ENCODE assay signal across 22 cellular contexts in genomic region chr15:54227569-54227968, GRCh38.
"Had no signal": no experiment of that assay in that cellular context is flagged by ENCODE, and none has a peak within 500 bp of the region (broad histone marks: within the 10 kb centered on the region; RNA-seq: fewer than 3 reads in every experiment).

No MANE protein-coding gene starts in this region.

- DNase-seq: colonic mucosa; cortex of kidney; effector CD8-positive, alpha-beta T cell; effector memory CD8-positive, alpha-beta T cell; esophagus squamous epithelium; foreskin fibroblast; foreskin melanocyte; gastrocnemius medialis; heart left ventricle; hypothalamus; immature natural killer cell; islet precursor cell; left cardiac atrium; left ventricle myocardium superior; lower lobe of right lung; mesenchymal stem cell; mucosa of descending colon; naive B cell had no signal

- H3K27ac Mint-ChIP-seq: dendritic cell treated with granulocyte-macrophage colony-stimulating factor and Interleukin-4, amounts not matched to agents 40 ng/mL and 50 ng/mL, for 4 days; effector memory CD8-positive, alpha-beta T cell; immature natural killer cell; mesothelial cell of epicardium; naive B cell had no signal

- H2AFZ ChIP-seq: hepatocyte had no signal

- H3K27me3 ChIP-seq: colonic mucosa, esophagus squamous epithelium, gastrocnemius medialis, heart left ventricle, hepatocyte, left lung had no signal

- H3K4me3 ChIP-seq: colonic mucosa, esophagus squamous epithelium, gastrocnemius medialis, heart left ventricle, hepatocyte, left lung, lower lobe of right lung, mucosa of descending colon had no signal

- H3K4me1 ChIP-seq: colonic mucosa, esophagus squamous epithelium, gastrocnemius medialis, heart left ventricle, left lung, lower lobe of right lung had no signal

- H3K4me1 Mint-ChIP-seq: immature natural killer cell, mesothelial cell of epicardium, naive B cell had no signal

- H3K36me3 Mint-ChIP-seq: immature natural killer cell, mesothelial cell of epicardium, naive B cell had no signal

- H3K4me3 Mint-ChIP-seq: dendritic cell treated with granulocyte-macrophage colony-stimulating factor and Interleukin-4, amounts not matched to agents 40 ng/mL and 50 ng/mL, for 4 days; effector memory CD8-positive, alpha-beta T cell; immature natural killer cell; mesothelial cell of epicardium; naive B cell had no signal

- H3K4me2 ChIP-seq: hepatocyte had no signal

- H3K36me3 ChIP-seq: colonic mucosa, esophagus squamous epithelium, gastrocnemius medialis, heart left ventricle, left lung, lower lobe of right lung had no signal

- H3K27ac ChIP-seq: colonic mucosa, esophagus squamous epithelium, gastrocnemius medialis, heart left ventricle, hepatocyte, left lung, lower lobe of right lung had no signal

- ATAC-seq: effector memory CD8-positive, alpha-beta T cell; gastrocnemius medialis; heart left ventricle; left cardiac atrium; left lung; left ventricle myocardium superior; mucosa of descending colon had no signal

- H3K9me3 ChIP-seq: colonic mucosa, gastrocnemius medialis had no signal

- H3K27me3 Mint-ChIP-seq: dendritic cell treated with granulocyte-macrophage colony-stimulating factor and Interleukin-4, amounts not matched to agents 40 ng/mL and 50 ng/mL, for 4 days; effector memory CD8-positive, alpha-beta T cell; naive B cell had no signal
